Comparison of ENCODE assay signal across 1 cellular context in genomic region chr4:127799711-127800110, GRCh38.
TF ChIP-seq lines count a peak whose summit lies in the region.

No MANE protein-coding gene starts in this region.

TF ChIP-seq in K562, 482 proteins besides CTCF, POLR2A, EP300 and RAD21 (continued from another document):
- no peak for TF ChIP-seq RREB1 (CRISPR knock-in tag; IDR thresholded peaks at IDR 0.05)
- TF ChIP-seq ZNF316 (IDR thresholded peaks at IDR 0.05): peak; percentile 61
- TF ChIP-seq ARID4B (CRISPR knock-in tag; IDR thresholded peaks at IDR 0.05): no peak
- TF ChIP-seq NFXL1 (CRISPR knock-in tag; IDR thresholded peaks at IDR 0.05): no peak
- TF ChIP-seq ZNF23 (CRISPR knock-in tag; IDR thresholded peaks at IDR 0.05): no peak
